Comparison of ENCODE assay signal across 8 cellular contexts in the genomic region with DNA sequence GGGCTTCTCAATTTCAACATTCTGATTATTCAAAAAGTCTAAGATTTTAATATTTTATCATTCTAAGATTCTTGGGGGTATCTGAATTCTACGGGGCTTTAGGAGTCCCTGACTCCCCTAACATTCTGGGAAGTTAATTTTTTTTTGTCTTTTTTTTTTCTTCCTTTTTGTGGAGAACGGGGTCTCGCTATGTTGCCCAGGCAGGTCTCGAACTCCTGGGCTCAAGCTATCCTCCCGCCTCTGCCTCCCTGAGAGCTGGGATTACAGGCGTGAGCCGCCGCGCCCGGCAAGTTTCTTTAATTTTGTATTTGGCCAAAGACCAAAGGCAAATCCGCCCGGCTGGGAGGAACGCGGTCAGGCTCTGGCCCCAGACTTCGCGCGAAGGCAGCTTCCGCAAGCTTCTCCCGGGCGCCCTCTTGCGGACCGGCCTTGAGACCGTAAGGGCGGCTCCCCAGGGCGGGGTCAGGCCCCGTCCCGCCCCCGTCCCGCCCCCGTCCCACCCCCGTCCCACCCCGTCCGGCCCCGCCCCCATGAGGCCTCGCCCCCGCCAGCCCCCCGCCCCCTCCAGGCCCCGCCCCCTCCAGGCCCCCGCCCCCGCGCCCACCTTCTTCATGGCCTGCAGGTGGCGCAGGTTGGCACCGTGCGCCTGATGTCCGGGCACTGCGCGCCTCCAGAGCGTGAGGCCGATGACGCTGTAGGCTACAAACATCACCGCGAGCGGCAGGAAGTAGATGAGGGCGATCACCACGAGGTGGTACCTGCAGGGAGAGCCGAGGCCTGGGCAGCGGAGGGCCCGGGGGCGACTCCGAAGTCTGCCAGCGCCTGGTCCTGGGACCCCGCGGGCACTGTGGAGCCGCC. TPM values are rescaled to one million over a fixed set of nuclear protein-coding genes. Genes with fewer than 3 reads are reported as not detected.
DNase-seq lines count a peak whose midpoint lies in the region; ATAC-seq and TF ChIP-seq lines count a peak whose summit lies in the region.

No MANE protein-coding gene starts in this region.

- DNase-seq in NCI-H146 (lab: John Stamatoyannopoulos, UW) (peak; percentile 95), T-helper 1 cell (peak; percentile 81 to 96 (median 86)), amygdala (lab: John Stamatoyannopoulos, UW) (peak in 55 of 56 donors; percentile 31 to 91 (median 78)), right atrium auricular region (ENCODE audit: low spot score) (peak; percentile 95), renal cortical epithelial cell (ENCODE audit: low read depth) (peak; percentile 76), cortex of kidney (lab: John Stamatoyannopoulos, UW) (no peak)

- TF ChIP-seq CTCF in right atrium auricular region (IDR thresholded peaks at IDR 0.05): peak; percentile 85 to 92

- no peaks in the 10 kb centered on the region for H3K9me3 ChIP-seq in right atrium auricular region

- H3K36me3 ChIP-seq in right atrium auricular region: no peaks in the 10 kb centered on the region

- peak overlapping the region; percentile 18 to 50 for H3K4me3 ChIP-seq in right atrium auricular region

- H3K27me3 ChIP-seq in right atrium auricular region: no peaks in the 10 kb centered on the region

- H3K4me1 ChIP-seq in right atrium auricular region: peaks cover 0 to 58% of the 10 kb centered on the region in 2 donors

- H3K27ac ChIP-seq in right atrium auricular region: peak overlapping the region; percentile 86 to 91

- ATAC-seq in GM18498 (IDR thresholded peaks at IDR 0.05; ENCODE audit: unreplicated experiment) (peak; percentile 88), HG02870 (IDR thresholded peaks at IDR 0.05; ENCODE audit: unreplicated experiment) (peak; percentile 65)

RNA-seq across cellular contexts. Expression of gene TACR2, which starts 8.2 kb away (rescaled TPM):
- total RNA-seq in right atrium auricular region: under 1 TPM; 0.24 to 0.41 TPM
- 0.05 TPM in 1 of 2 replicates, not detected in the other for total RNA-seq in renal cortical epithelial cell

RNA-seq across cellular contexts. Expression of gene TSPAN15, which starts 42.7 kb away (rescaled TPM):
- total RNA-seq in right atrium auricular region: 1 to 10 TPM; 6.6 to 7.7 TPM
- total RNA-seq in renal cortical epithelial cell: 56.6 and 63.0 TPM in 2 replicates
